Comparison of ENCODE assay signal across 1 cellular context in genomic region chr22:49481651-49482399, GRCh38.
TF ChIP-seq lines count a peak whose summit lies in the region.

No MANE protein-coding gene starts in this region.

TF ChIP-seq in WTC11, 78 proteins besides CTCF, POLR2A, EP300 and RAD21 (continued from another document and continues in another):
- TF ChIP-seq ETV6 (CRISPR knock-in tag; IDR thresholded peaks at IDR 0.05) = peak; percentile 44; the same call in 1 of the 2 replicates
- TF ChIP-seq PRRX2 (CRISPR knock-in tag; IDR thresholded peaks at IDR 0.05) = no peak
- TF ChIP-seq ZNF425 (CRISPR knock-in tag; conservative IDR thresholded peaks at IDR 0.05) = no peak
- TF ChIP-seq ZNF423 (CRISPR knock-in tag; IDR thresholded peaks at IDR 0.05) = 0 out of 2 replicates have a peak, but pooled peaks have one; percentile 28
- no peak for TF ChIP-seq ARID4B (CRISPR knock-in tag; IDR thresholded peaks at IDR 0.05; ENCODE audit: borderline replicate concordance)
- TF ChIP-seq RORB (CRISPR knock-in tag; IDR thresholded peaks at IDR 0.05) = no peak
- no peak for TF ChIP-seq GRHL2 (CRISPR knock-in tag; IDR thresholded peaks at IDR 0.05; ENCODE audit: insufficient replicate concordance, severe bottlenecking)
- no peak for TF ChIP-seq ZNF281 (CRISPR knock-in tag; IDR thresholded peaks at IDR 0.05)
- TF ChIP-seq, protein P1, sequence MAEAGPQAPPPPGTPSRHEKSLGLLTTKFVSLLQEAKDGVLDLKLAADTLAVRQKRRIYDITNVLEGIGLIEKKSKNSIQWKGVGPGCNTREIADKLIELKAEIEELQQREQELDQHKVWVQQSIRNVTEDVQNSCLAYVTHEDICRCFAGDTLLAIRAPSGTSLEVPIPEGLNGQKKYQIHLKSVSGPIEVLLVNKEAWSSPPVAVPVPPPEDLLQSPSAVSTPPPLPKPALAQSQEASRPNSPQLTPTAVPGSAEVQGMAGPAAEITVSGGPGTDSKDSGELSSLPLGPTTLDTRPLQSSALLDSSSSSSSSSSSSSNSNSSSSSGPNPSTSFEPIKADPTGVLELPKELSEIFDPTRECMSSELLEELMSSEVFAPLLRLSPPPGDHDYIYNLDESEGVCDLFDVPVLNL (CRISPR knock-in tag; IDR thresholded peaks at IDR 0.05; ENCODE audit: borderline replicate concordance, low read depth) = no peak
- TF ChIP-seq, protein P2, sequence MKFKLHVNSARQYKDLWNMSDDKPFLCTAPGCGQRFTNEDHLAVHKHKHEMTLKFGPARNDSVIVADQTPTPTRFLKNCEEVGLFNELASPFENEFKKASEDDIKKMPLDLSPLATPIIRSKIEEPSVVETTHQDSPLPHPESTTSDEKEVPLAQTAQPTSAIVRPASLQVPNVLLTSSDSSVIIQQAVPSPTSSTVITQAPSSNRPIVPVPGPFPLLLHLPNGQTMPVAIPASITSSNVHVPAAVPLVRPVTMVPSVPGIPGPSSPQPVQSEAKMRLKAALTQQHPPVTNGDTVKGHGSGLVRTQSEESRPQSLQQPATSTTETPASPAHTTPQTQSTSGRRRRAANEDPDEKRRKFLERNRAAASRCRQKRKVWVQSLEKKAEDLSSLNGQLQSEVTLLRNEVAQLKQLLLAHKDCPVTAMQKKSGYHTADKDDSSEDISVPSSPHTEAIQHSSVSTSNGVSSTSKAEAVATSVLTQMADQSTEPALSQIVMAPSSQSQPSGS (CRISPR knock-in tag; IDR thresholded peaks at IDR 0.05; ENCODE audit: borderline replicate concordance, low read depth) = no peak
- no peak for TF ChIP-seq HMGA2 (CRISPR knock-in tag; IDR thresholded peaks at IDR 0.05)
- TF ChIP-seq SMAD3 (CRISPR knock-in tag; IDR thresholded peaks at IDR 0.05; ENCODE audit: borderline replicate concordance) = no peak
- no peak for TF ChIP-seq CREB1 (CRISPR knock-in tag; IDR thresholded peaks at IDR 0.05)
- TF ChIP-seq GTF2I (CRISPR knock-in tag; conservative IDR thresholded peaks at IDR 0.05) = no peak
- no peak for TF ChIP-seq ZBTB21 (CRISPR knock-in tag; IDR thresholded peaks at IDR 0.05; ENCODE audit: borderline replicate concordance)
- TF ChIP-seq TEAD1 (CRISPR knock-in tag; IDR thresholded peaks at IDR 0.05) = no peak
- no peak for TF ChIP-seq ZBTB43 (CRISPR knock-in tag; IDR thresholded peaks at IDR 0.05)
- TF ChIP-seq ZNF532 (CRISPR knock-in tag; IDR thresholded peaks at IDR 0.05; ENCODE audit: borderline replicate concordance) = no peak
- TF ChIP-seq CBFB (CRISPR knock-in tag; IDR thresholded peaks at IDR 0.05; ENCODE audit: low read depth) = no peak
- no peak for TF ChIP-seq EMX1 (CRISPR knock-in tag; IDR thresholded peaks at IDR 0.05)
- TF ChIP-seq, protein P3, sequence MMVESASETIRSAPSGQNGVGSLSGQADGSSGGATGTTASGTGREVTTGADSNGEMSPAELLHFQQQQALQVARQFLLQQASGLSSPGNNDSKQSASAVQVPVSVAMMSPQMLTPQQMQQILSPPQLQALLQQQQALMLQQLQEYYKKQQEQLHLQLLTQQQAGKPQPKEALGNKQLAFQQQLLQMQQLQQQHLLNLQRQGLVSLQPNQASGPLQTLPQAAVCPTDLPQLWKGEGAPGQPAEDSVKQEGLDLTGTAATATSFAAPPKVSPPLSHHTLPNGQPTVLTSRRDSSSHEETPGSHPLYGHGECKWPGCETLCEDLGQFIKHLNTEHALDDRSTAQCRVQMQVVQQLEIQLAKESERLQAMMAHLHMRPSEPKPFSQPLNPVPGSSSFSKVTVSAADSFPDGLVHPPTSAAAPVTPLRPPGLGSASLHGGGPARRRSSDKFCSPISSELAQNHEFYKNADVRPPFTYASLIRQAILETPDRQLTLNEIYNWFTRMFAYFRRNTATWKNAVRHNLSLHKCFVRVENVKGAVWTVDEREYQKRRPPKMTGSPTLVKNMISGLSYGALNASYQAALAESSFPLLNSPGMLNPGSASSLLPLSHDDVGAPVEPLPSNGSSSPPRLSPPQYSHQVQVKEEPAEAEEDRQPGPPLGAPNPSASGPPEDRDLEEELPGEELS (CRISPR knock-in tag; IDR thresholded peaks at IDR 0.05) = 0 out of 2 replicates have a peak, but pooled peaks have one; percentile 29
- TF ChIP-seq RELA (CRISPR knock-in tag; IDR thresholded peaks at IDR 0.05; ENCODE audit: borderline replicate concordance) = no peak
- TF ChIP-seq MLX (CRISPR knock-in tag; IDR thresholded peaks at IDR 0.05) = no peak
- TF ChIP-seq CDX4 (CRISPR knock-in tag; IDR thresholded peaks at IDR 0.05; ENCODE audit: borderline replicate concordance) = no peak
- TF ChIP-seq NR2C2 (CRISPR knock-in tag; IDR thresholded peaks at IDR 0.05) = no peak
